In genomic region chr4:11783588-11783987, GRCh38 we compare ENCODE assay signal across 32 cellular contexts.
"Had no signal": no experiment of that assay in that cellular context is flagged by ENCODE, and none has a peak within 500 bp of the region (broad histone marks: within the 10 kb centered on the region; RNA-seq: fewer than 3 reads in every experiment).

No MANE protein-coding gene starts in this region.

- ATAC-seq: activated CD4-positive, CD25-positive, alpha-beta regulatory T cell treated with anti-CD3 and anti-CD28 coated beads, Interleukin-2, amount 50 U/mL, for 24 hours; activated CD8-positive, alpha-beta T cell treated with anti-CD3 and anti-CD28 coated beads for 36 hours; activated T-cell treated with anti-CD3 and anti-CD28 coated beads, Interleukin-2, amount 50 U/mL, for 4 hours; activated T-helper 17 cell treated with anti-CD3 and anti-CD28 coated beads, Interleukin-2, amount 50 U/mL, for 72 hours; effector memory CD8-positive, alpha-beta T cell; esophagus mucosa; foreskin keratinocyte; gastrocnemius medialis; heart left ventricle; T-helper 17 cell had no signal

- H3K27me3 ChIP-seq: foreskin keratinocyte, gastrocnemius medialis, heart left ventricle had no signal

- H3K36me3 Mint-ChIP-seq: activated naive CD8-positive, alpha-beta T cell had no signal

- H3K9me3 Mint-ChIP-seq: activated B cell treated with CpG ODN at 0.5 μM for 24 hours; activated CD8-positive, alpha-beta T cell treated with anti-CD3 and anti-CD28 coated beads for 36 hours; activated T-cell treated with anti-CD3 and anti-CD28 coated beads, Interleukin-2, amount 50 U/mL, for 4 hours; activated T-helper 17 cell treated with anti-CD3 and anti-CD28 coated beads, Interleukin-2, amount 50 U/mL, for 72 hours; T-helper 2 cell treated with Interferon-gamma antibody and Interleukin-4, amounts not matched to agents 5 μg/mL and 100 μg/mL, for 36 hours had no signal

- DNase-seq: activated B cell treated with CpG ODN at 0.5 μM for 24 hours; activated CD4-positive, alpha-beta T cell treated with anti-CD3 and anti-CD28 coated beads for 48 hours; activated CD4-positive, alpha-beta T cell treated with anti-CD3 and anti-CD28 coated beads, Interleukin-2, amount 50 U/mL, for 1 hour; activated CD4-positive, alpha-beta T cell treated with anti-CD3 and anti-CD28 coated beads, Interleukin-2, amount 50 U/mL, for 48 hours; activated CD8-positive, alpha-beta memory T cell treated with anti-CD3 and anti-CD28 coated beads for 24 hours; activated CD8-positive, alpha-beta T cell treated with anti-CD3 and anti-CD28 coated beads for 36 hours; activated effector memory CD4-positive, alpha-beta T cell treated with Interleukin-2 at 50 U/mL for 16 hours; activated gamma-delta T cell treated with Interleukin-2 at 50 U/mL for 16 hours; activated naive CD4-positive, alpha-beta T cell treated with anti-CD3 and anti-CD28 coated beads, Interleukin-2, amount 50 U/mL, for 16 hours; activated naive CD4-positive, alpha-beta T cell treated with Interleukin-2 at 50 U/mL for 16 hours; activated T-cell treated with anti-CD3 and anti-CD28 coated beads, Interleukin-2, amount 50 U/mL, for 4 hours; amniotic stem cell; anterior cingulate cortex; cortex of kidney; dermis blood vessel endothelial cell; effector CD4-positive, alpha-beta T cell; effector memory CD8-positive, alpha-beta T cell; foreskin keratinocyte; gastrocnemius medialis; glutamatergic neuron; heart left ventricle; T-helper 1 cell; T-helper 17 cell; T1000; WERI-Rb-1 had no signal

- FAIRE-seq: astrocyte had no signal

- H3K27ac Mint-ChIP-seq: activated B cell treated with CpG ODN at 0.5 μM for 24 hours; activated CD8-positive, alpha-beta T cell treated with anti-CD3 and anti-CD28 coated beads for 36 hours; activated naive CD8-positive, alpha-beta T cell; activated T-helper 17 cell treated with anti-CD3 and anti-CD28 coated beads, Interleukin-2, amount 50 U/mL, for 72 hours; effector memory CD8-positive, alpha-beta T cell; T-helper 17 cell; T-helper 2 cell treated with Interferon-gamma antibody and Interleukin-4, amounts not matched to agents 5 μg/mL and 100 μg/mL, for 36 hours had no signal

- H3K27me3 Mint-ChIP-seq: effector memory CD8-positive, alpha-beta T cell had no signal

- H3K9me3 ChIP-seq: gastrocnemius medialis had no signal

- H3K27ac ChIP-seq: foreskin keratinocyte, gastrocnemius medialis, heart left ventricle, WERI-Rb-1 had no signal

- H3K36me3 ChIP-seq: gastrocnemius medialis, heart left ventricle, WERI-Rb-1 had no signal

- H3K4me1 ChIP-seq: foreskin keratinocyte, gastrocnemius medialis, heart left ventricle had no signal

- H3K4me3 ChIP-seq: gastrocnemius medialis, heart left ventricle had no signal

- H3K4me1 Mint-ChIP-seq: activated B cell treated with CpG ODN at 0.5 μM for 24 hours; activated T-helper 17 cell treated with anti-CD3 and anti-CD28 coated beads, Interleukin-2, amount 50 U/mL, for 72 hours; central memory CD8-positive, alpha-beta T cell; T-helper 17 cell had no signal

- H3K4me3 Mint-ChIP-seq: activated B cell treated with CpG ODN at 0.5 μM for 24 hours; activated CD8-positive, alpha-beta T cell treated with anti-CD3 and anti-CD28 coated beads for 36 hours; activated naive CD8-positive, alpha-beta T cell; activated T-cell treated with anti-CD3 and anti-CD28 coated beads, Interleukin-2, amount 50 U/mL, for 4 hours; activated T-helper 17 cell treated with anti-CD3 and anti-CD28 coated beads, Interleukin-2, amount 50 U/mL, for 72 hours; central memory CD8-positive, alpha-beta T cell; effector memory CD8-positive, alpha-beta T cell; T-helper 17 cell; T-helper 2 cell treated with Interferon-gamma antibody and Interleukin-4, amounts not matched to agents 5 μg/mL and 100 μg/mL, for 36 hours had no signal
